11 cellular contexts compared by ENCODE assay signal in the genomic region with DNA sequence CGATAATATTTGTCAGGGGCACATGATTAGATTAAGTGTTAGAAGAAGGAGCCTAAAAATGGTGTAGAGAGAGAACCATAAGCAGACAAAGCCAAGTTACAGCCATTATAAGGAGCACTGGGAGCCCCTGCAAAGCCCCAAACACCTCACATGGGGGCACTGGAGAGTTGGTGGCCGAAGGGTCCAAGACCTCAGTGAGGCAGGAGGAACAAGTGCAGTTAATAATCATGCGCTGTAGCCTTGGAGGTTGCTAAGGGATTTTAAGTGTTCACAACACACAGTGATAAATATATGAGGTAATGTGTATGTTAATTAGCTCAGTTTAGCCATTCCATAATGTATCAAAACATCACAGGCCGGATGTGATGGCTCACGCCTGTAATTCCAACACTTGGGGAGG. TPM values are rescaled to one million over a fixed set of nuclear protein-coding genes. Genes with fewer than 3 reads are reported as not detected.
DNase-seq lines count a peak whose midpoint lies in the region; ATAC-seq and TF ChIP-seq lines count a peak whose summit lies in the region.
"Had no signal": no experiment of that assay in that cellular context is flagged by ENCODE, and none has a peak within 500 bp of the region (broad histone marks: within the 10 kb centered on the region; RNA-seq: fewer than 3 reads in every experiment).

No MANE protein-coding gene starts in this region.

- H3K4me1 ChIP-seq in esophagus muscularis mucosa (peaks cover 2 to 20% (median 15%) of the 10 kb centered on the region in 4 donors), smooth muscle cell (ENCODE audit: low read depth) (no peaks in the 10 kb centered on the region)

- H3K4me3 Mint-ChIP-seq in Calu3 (ENCODE audit: low read depth, unreplicated experiment): no peak overlapping the region

- H3K36me3 ChIP-seq in esophagus muscularis mucosa (no peaks in the 10 kb centered on the region), smooth muscle cell (ENCODE audit: low read depth) (no peaks in the 10 kb centered on the region)

- H3K36me3 Mint-ChIP-seq in Calu3 (ENCODE audit: insufficient read depth, unreplicated experiment): no peaks in the 10 kb centered on the region

- H3K4me3 ChIP-seq in esophagus muscularis mucosa (no peak overlapping the region), smooth muscle cell (no peak overlapping the region)

- CTCF ChIA-PET in Calu3 (lab: Charles Lee): no interaction called here

- no TSS peak for BruUV-seq in Calu3 (replicated peaks; lab: Mats Ljungman, UMichigan)

- intact Hi-C loops in esophagus muscularis mucosa (cut with DNase I) (no loop called here), Calu3 (cut with micrococcal nuclease; ENCODE audit: unreplicated experiment) (no loop called here)

- no peaks in the 10 kb centered on the region for H3K79me2 ChIP-seq in smooth muscle cell (ENCODE audit: low read depth)

- no peaks in the 10 kb centered on the region for H3K9me3 Mint-ChIP-seq in Calu3 (ENCODE audit: low read depth, unreplicated experiment)

- H3K9me3 ChIP-seq in esophagus muscularis mucosa (no peaks in the 10 kb centered on the region), smooth muscle cell (replicated peaks; ENCODE audit: low read depth) (no peaks in the 10 kb centered on the region)

- H3K27ac ChIP-seq in esophagus muscularis mucosa (replicated peaks in 1 of 4) (peak overlapping the region in 3 of 4 donors; percentile 13 to 57 (median 44)), smooth muscle cell (ENCODE audit: low read depth) (no peak overlapping the region)

- TF ChIP-seq CTCF in esophagus muscularis mucosa (IDR thresholded peaks at IDR 0.05): peak; percentile 43 to 58 (median 56)
- peak; percentile 37 for TF ChIP-seq CTCF in smooth muscle cell (IDR thresholded peaks at IDR 0.05; ENCODE audit: borderline replicate concordance, insufficient read depth, poor library complexity, severe bottlenecking)
- TF ChIP-seq CTCF in Calu3 (IDR thresholded peaks at IDR 0.05; ENCODE audit: unreplicated experiment): no peak

- no peak overlapping the region for H3K4me2 ChIP-seq in smooth muscle cell

- TF ChIP-seq EP300 in esophagus muscularis mucosa (IDR thresholded peaks at IDR 0.05): no peak

- no peaks in the 10 kb centered on the region for H3K27me3 ChIP-seq in esophagus muscularis mucosa
- peaks cover 33% of the 10 kb centered on the region for H3K27me3 ChIP-seq in smooth muscle cell (ENCODE audit: low read depth)

- no peaks in the 10 kb centered on the region for H4K20me1 ChIP-seq in smooth muscle cell (ENCODE audit: low read depth)

- no peak for ATAC-seq in HG03139 (IDR thresholded peaks at IDR 0.05; ENCODE audit: unreplicated experiment)

- H3K27ac Mint-ChIP-seq in Calu3 (ENCODE audit: unreplicated experiment): no peak overlapping the region

- H3F3A ChIP-seq in smooth muscle cell (ENCODE audit: low read depth): no peaks in the 10 kb centered on the region

- no peak overlapping the region for H2AFZ ChIP-seq in smooth muscle cell (ENCODE audit: low read depth)

- no peak overlapping the region for H3K9ac ChIP-seq in smooth muscle cell (ENCODE audit: low read depth)

- DNase-seq in NCI-H1694 treated with DMSO at 0.1 percent for 48 hours (lab: John Stamatoyannopoulos, UW) (peak; percentile 0), NCI-H1694 (lab: John Stamatoyannopoulos, UW) (no peak), NCI-H748 (lab: John Stamatoyannopoulos, UW; ENCODE audit: unreplicated experiment) (peak; percentile 77), esophagus muscularis mucosa (ENCODE audit: extremely low spot score) (no peak), smooth muscle cell (lab: John Stamatoyannopoulos, UW; ENCODE audit: unreplicated experiment) (no peak), Calu3 (no peak), cortex of kidney (lab: John Stamatoyannopoulos, UW) (no peak)
- DNase-seq: activated CD4-positive, CD25-positive, alpha-beta regulatory T cell treated with anti-CD3 and anti-CD28 coated beads, Interleukin-2, amount 50 U/mL, for 72 hours; NCI-H2227 treated with DMSO at 0.1 percent for 48 hours; stimulated activated naive CD4-positive, alpha-beta T cell treated with Interleukin-2 at 50 U/mL for 16 hours had no signal

- H3K27me3 Mint-ChIP-seq in Calu3 (ENCODE audit: unreplicated experiment): peaks cover 94% of the 10 kb centered on the region

- no peaks in the 10 kb centered on the region for H3K4me1 Mint-ChIP-seq in Calu3 (ENCODE audit: low read depth, unreplicated experiment)

- no peak for TF ChIP-seq POLR2A in esophagus muscularis mucosa (IDR thresholded peaks at IDR 0.05; ENCODE audit: low read depth)

- 41% methylated on average over 5 of the region's 5 CpGs for WGBS in esophagus muscularis mucosa
- WGBS in smooth muscle cell (ENCODE audit: low lambda C conversion rate): 73% methylated on average over 5 of the region's 5 CpGs

RNA-seq across cellular contexts. Expression of a gene that starts 54.4 kb away (rescaled TPM):
- total RNA-seq in esophagus muscularis mucosa: 100 to 1,000 TPM in 2 of 4 donors, 10 to 100 TPM in 2; 84.2 to 122 (median 96.5) TPM
- 75.5 and 91.7 TPM in 2 replicates for total RNA-seq in smooth muscle cell
- 59.3 and 82.9 TPM in 2 replicates for polyA plus RNA-seq in smooth muscle cell
- 0.22 TPM in 1 of 2 replicates, not detected in the other for total RNA-seq in Calu3 (2022)

RNA-seq across cellular contexts. Expression of a gene that starts 57.7 kb away (rescaled TPM):
- 100 to 1,000 TPM in 1 of 4 donors, 10 to 100 TPM in 3; 21.7 to 130 (median 58.6) TPM for total RNA-seq in esophagus muscularis mucosa
- total RNA-seq in smooth muscle cell: 1.7 and 3.0 TPM in 2 replicates
- 0.82 and 1.8 TPM in 2 replicates for polyA plus RNA-seq in smooth muscle cell
- 10.2 and 13.2 TPM in 2 replicates for total RNA-seq in Calu3 (2022)

Comparison
In these comparisons a context has a peak if more than half of its experiments do, and no peak if none do; other contexts are left out.
1. DNase-seq: peak in NCI-H1694 treated with DMSO at 0.1 percent for 48 hours (single experiment) and NCI-H748 (single experiment); none in NCI-H1694 (single experiment), esophagus muscularis mucosa (single experiment), smooth muscle cell (single experiment), Calu3 (single experiment) and cortex of kidney (single experiment).
2. RNA of a gene that starts 54.4 kb away (total RNA-seq): 84.2 to 122 TPM in esophagus muscularis mucosa and 75.5 to 91.7 TPM in smooth muscle cell; 0.22 TPM in Calu3; every median in the first group is over 10 times any median in the second.